Comparison of ENCODE assay signal across 8 cellular contexts in the genomic region with DNA sequence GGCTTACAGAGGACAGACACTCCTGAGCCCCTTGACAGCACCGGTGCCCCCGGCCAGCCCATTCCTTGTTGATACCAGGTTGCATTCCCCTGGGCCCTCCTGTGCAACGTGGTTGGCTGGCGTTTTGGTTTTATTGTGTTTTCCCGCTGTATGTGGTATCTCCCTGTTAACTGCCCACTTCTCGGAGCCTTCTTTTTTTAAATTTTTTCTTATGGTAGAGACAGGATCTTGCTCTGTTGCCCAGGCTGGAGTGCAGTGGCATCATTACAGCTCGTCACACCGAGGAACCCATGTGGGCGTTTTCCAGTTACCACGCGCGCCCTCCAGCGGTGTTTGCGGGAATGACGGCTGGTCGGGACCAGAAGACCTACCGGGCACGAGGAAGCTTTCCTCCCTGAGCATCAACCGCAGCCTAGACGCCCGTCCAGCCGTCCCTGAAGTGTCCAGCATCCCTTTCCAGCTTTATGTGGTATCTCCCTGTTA. TPM values are rescaled to one million over a fixed set of nuclear protein-coding genes. Genes with fewer than 3 reads are reported as not detected.
DNase-seq lines count a peak whose midpoint lies in the region; ATAC-seq, FAIRE-seq and TF ChIP-seq lines count a peak whose summit lies in the region.

No MANE protein-coding gene starts in this region.

- POLR2A ChIA-PET in CD8-positive, alpha-beta T cell (lab: Charles Lee): no interaction called here
- POLR2A ChIA-PET in HEK293T (lab: Yijun Ruan, JAX): no interaction called here
- POLR2A ChIA-PET in RWPE1 (lab: Yijun Ruan, JAX; ENCODE audit: low non-redundant PET): no interaction called here

- H3K9me3 ChIP-seq in CD8-positive, alpha-beta T cell (ENCODE audit: low read length): no peaks in the 10 kb centered on the region
- peaks cover 0 to 6% (median 0%) of the 10 kb centered on the region in 3 donors for H3K9me3 ChIP-seq in gastroesophageal sphincter

- H3K36me3 ChIP-seq in CD8-positive, alpha-beta T cell (ENCODE audit: insufficient read depth, low read length): no peaks in the 10 kb centered on the region
- no peaks in the 10 kb centered on the region for H3K36me3 ChIP-seq in gastroesophageal sphincter

- no peaks in the 10 kb centered on the region for H3K9me3 Mint-ChIP-seq in CD8-positive, alpha-beta T cell

- peaks cover 8% of the 10 kb centered on the region for H3K27me3 Mint-ChIP-seq in CD8-positive, alpha-beta T cell (ENCODE audit: low read depth)

- H3K4me1 ChIP-seq in CD8-positive, alpha-beta T cell (ENCODE audit: insufficient read depth, low read length): peaks cover 10% of the 10 kb centered on the region
- H3K4me1 ChIP-seq in gastroesophageal sphincter: peaks cover 0 to 10% (median 5%) of the 10 kb centered on the region in 3 donors

- H3K4me3 Mint-ChIP-seq in CD8-positive, alpha-beta T cell: no peak overlapping the region

- 30 to 62% methylated on average over 9 of the region's 22 CpGs for WGBS in gastroesophageal sphincter (ENCODE audit: low coverage in 1 of 2), 2 donors

- no peak overlapping the region for H3K27ac ChIP-seq in CD8-positive, alpha-beta T cell (ENCODE audit: low read depth, low read length)
- H3K27ac ChIP-seq in RWPE1 (no peak overlapping the region), gastroesophageal sphincter (no peak overlapping the region)

- H3K4me3 ChIP-seq in CD8-positive, alpha-beta T cell (ENCODE audit: low read depth, low read length): no peak overlapping the region
- H3K4me3 ChIP-seq in gastroesophageal sphincter: no peak overlapping the region

- ATAC-seq in CD8-positive, alpha-beta T cell: peak; percentile 75
- ATAC-seq in gastroesophageal sphincter (no peak), sciatic nerve (peak; percentile 54), HG03378 (IDR thresholded peaks at IDR 0.05; ENCODE audit: unreplicated experiment) (no peak)

- DNase-seq in CD8-positive, alpha-beta T cell: peak; percentile 54 to 79 (median 74)
- DNase-seq in HEK293T (ENCODE audit: extremely low spot score) (peak; percentile 78), RWPE1 (ENCODE audit: low spot score) (peak; percentile 54), sciatic nerve (ENCODE audit: low spot score) (peak; percentile 79), H54 (ENCODE audit: insufficient read length, low spot score) (no peak)
- peak; percentile 53 to 62 for DNase-seq in activated T-helper 1 cell treated with anti-CD3 and anti-CD28 coated beads, Interleukin-2, amount 50 U/mL, for 16 hours (ENCODE audit: low read depth in 1 of 2, low spot score in 1 of 2)

- FAIRE-seq in H54 (lab: Jason Lieb, UNC): no peak

- H3K27ac Mint-ChIP-seq in CD8-positive, alpha-beta T cell: no peak overlapping the region

- TF ChIP-seq POLR2A in gastroesophageal sphincter (IDR thresholded peaks at IDR 0.05) (no peak), H54 (IDR thresholded peaks at IDR 0.05; ENCODE audit: low read depth, low read length) (no peak)

- TF ChIP-seq CTCF in CD8-positive, alpha-beta T cell (IDR thresholded peaks at IDR 0.05): peak; percentile 62
- TF ChIP-seq CTCF in RWPE1 (conservative IDR thresholded peaks at IDR 0.05; ENCODE audit: low read depth): peak; percentile 76
- TF ChIP-seq CTCF in gastroesophageal sphincter (IDR thresholded peaks at IDR 0.05): peak; percentile 27 to 64 (median 38)

- no peaks in the 10 kb centered on the region for H3K27me3 ChIP-seq in CD8-positive, alpha-beta T cell (ENCODE audit: insufficient read depth, low read length)
- H3K27me3 ChIP-seq in gastroesophageal sphincter: peaks cover 33% of the 10 kb centered on the region

- intact Hi-C loops in CD8-positive, alpha-beta T cell (cut with DNase I, micrococcal nuclease): loop anchor here (1.0 to 10.0 kb wide), 5 partner anchors 90 to 852 kb away; no protein-coding TSS in a partner anchor
- intact Hi-C loops in sciatic nerve (cut with DNase I): no loop called here

- TF ChIP-seq EP300 in gastroesophageal sphincter (IDR thresholded peaks at IDR 0.05): no peak

- H3K36me3 Mint-ChIP-seq in CD8-positive, alpha-beta T cell: no peaks in the 10 kb centered on the region

- CTCF ChIA-PET in CD8-positive, alpha-beta T cell (lab: Charles Lee): interaction anchor here (0.7 to 4.5 kb wide), 20 partner anchors 11 to 248 kb away, joined by 3 to 18 read pairs (median 4); partner anchors contain the start of genes COX19 and ZFAND2A
- CTCF ChIA-PET in HEK293T (lab: Yijun Ruan, JAX): interaction anchor here (0.5 to 2.8 kb wide), 17 partner anchors 10 to 303 kb away, joined by 3 to 21 read pairs (median 3); partner anchors contain the start of genes COX19 and GPER1
- CTCF ChIA-PET in RWPE1 (lab: Yijun Ruan, JAX): interaction anchor here (0.6 to 2.8 kb wide), 15 partner anchors 9 to 1028 kb away, joined by 3 to 31 read pairs (median 4); no protein-coding TSS in a partner anchor

- H3K4me1 Mint-ChIP-seq in CD8-positive, alpha-beta T cell (ENCODE audit: low read depth): peaks cover 9% of the 10 kb centered on the region

TF ChIP-seq in HEK293T, 16 proteins besides CTCF, POLR2A, EP300 and RAD21:
- TF ChIP-seq ZNF384 (IDR thresholded peaks at IDR 0.05) (no peak), FOXK2 (IDR thresholded peaks at IDR 0.05) (no peak), SP1 (IDR thresholded peaks at IDR 0.05) (no peak), L3MBTL2 (conservative IDR thresholded peaks at IDR 0.05) (peak; percentile 78)
TF ChIP-seq in HEK293T: peak in this region for 1.

RNA-seq across cellular contexts. Expression of gene ZFAND2A, which starts 16.9 kb away (rescaled TPM):
- 100 to 1,000 TPM; 100 to 105 TPM for total RNA-seq in CD8-positive, alpha-beta T cell
- total RNA-seq in gastroesophageal sphincter (10 to 100 TPM; 19.1 to 28.0 (median 24.0) TPM), sciatic nerve (24.7 TPM)

RNA-seq across cellular contexts. Expression of gene UNCX, which starts 55.7 kb away (rescaled TPM):
- not detected for total RNA-seq in CD8-positive, alpha-beta T cell
- total RNA-seq in gastroesophageal sphincter: not detected
- not detected for total RNA-seq in sciatic nerve

Comparison
In these comparisons a context has a peak if more than half of its experiments do, and no peak if none do; other contexts are left out.
1. ATAC-seq: peak in CD8-positive, alpha-beta T cell (single experiment) and sciatic nerve (single experiment); none in gastroesophageal sphincter (single experiment) and HG03378 (single experiment).
2. Peak in every context shown above with its lines, with median percentiles within 50 percentile points of each other: CTCF ChIP-seq.